11 cellular contexts compared by ENCODE assay signal in genomic region chr1:116433283-116434257, GRCh38.
DNase-seq lines count a peak whose midpoint lies in the region; ATAC-seq and TF ChIP-seq lines count a peak whose summit lies in the region.
"Had no signal": no experiment of that assay in that cellular context is flagged by ENCODE, and none has a peak within 500 bp of the region (broad histone marks: within the 10 kb centered on the region; RNA-seq: fewer than 3 reads in every experiment).

No MANE protein-coding gene starts in this region.

- peaks cover 19% of the 10 kb centered on the region for H3F3A ChIP-seq in neural progenitor cell (ENCODE audit: low read depth)

- H3K9me3 ChIP-seq in BE2C, result no peaks in the 10 kb centered on the region
- H3K9me3 ChIP-seq in neural progenitor cell (ENCODE audit: low read depth), result no peaks in the 10 kb centered on the region

- TF ChIP-seq CTCF in BE2C (IDR thresholded peaks at IDR 0.05; ENCODE audit: low read depth, low read length) (no peak), fibroblast of pulmonary artery (IDR thresholded peaks at IDR 0.05; ENCODE audit: low read length, missing control alignments) (no peak), neural progenitor cell (IDR thresholded peaks at IDR 0.05) (no peak)

- H3K27ac Mint-ChIP-seq in neural progenitor cell, result no peak overlapping the region
- H3K27ac Mint-ChIP-seq: activated T-helper 17 cell treated with anti-CD3 and anti-CD28 coated beads, Interleukin-2, amount 50 U/mL, for 72 hours; B cell had no signal

- H3K4me3 ChIP-seq in BE2C (ENCODE audit: low read depth, low read length) (no peak overlapping the region), fibroblast of pulmonary artery (replicated peaks; ENCODE audit: low read depth, low read length) (no peak overlapping the region), neural progenitor cell (no peak overlapping the region)

- peak overlapping the region; percentile 95 for H2AFZ ChIP-seq in neural progenitor cell (replicated peaks)

- H3K4me2 ChIP-seq in neural progenitor cell, result peak overlapping the region; percentile 31

- no peak overlapping the region for H3K27ac ChIP-seq in neural progenitor cell

- H3K79me2 ChIP-seq in neural progenitor cell (ENCODE audit: low read depth), result no peaks in the 10 kb centered on the region

- no peaks in the 10 kb centered on the region for H3K9me3 Mint-ChIP-seq in neural progenitor cell
- H3K9me3 Mint-ChIP-seq: activated T-helper 17 cell treated with anti-CD3 and anti-CD28 coated beads, Interleukin-2, amount 50 U/mL, for 72 hours had no signal

- H3K27me3 ChIP-seq in BE2C, result no peaks in the 10 kb centered on the region
- H3K27me3 ChIP-seq in neural progenitor cell, result no peaks in the 10 kb centered on the region

- H3K9ac ChIP-seq in neural progenitor cell, result no peak overlapping the region

- H3K4me3 Mint-ChIP-seq in neural progenitor cell, result no peak overlapping the region
- H3K4me3 Mint-ChIP-seq: activated T-helper 17 cell treated with anti-CD3 and anti-CD28 coated beads, Interleukin-2, amount 50 U/mL, for 72 hours; B cell had no signal

- peak; percentile 54 for DNase-seq in BE2C
- peak; percentile 24 for DNase-seq in NCI-H69 (lab: John Stamatoyannopoulos, UW)
- peak; percentile 21 for DNase-seq in fibroblast of pulmonary artery (ENCODE audit: low read depth)
- DNase-seq in neural progenitor cell (ENCODE audit: low spot score), result peak; percentile 64
- no peak for DNase-seq in dedifferentiated amniotic fluid mesenchymal stem cell (ENCODE audit: extremely low spot score)

- ATAC-seq in HG03159 (IDR thresholded peaks at IDR 0.05; ENCODE audit: unreplicated experiment) (no peak), HG03025 (IDR thresholded peaks at IDR 0.05; ENCODE audit: low FRiP score, unreplicated experiment) (no peak), GM19452 (IDR thresholded peaks at IDR 0.05; ENCODE audit: unreplicated experiment) (no peak)
- ATAC-seq: activated T-helper 17 cell treated with anti-CD3 and anti-CD28 coated beads, Interleukin-2, amount 50 U/mL, for 72 hours; Panc1 had no signal

- peaks cover 17% of the 10 kb centered on the region for H3K4me1 ChIP-seq in BE2C
- H3K4me1 ChIP-seq in neural progenitor cell, result peaks cover 5% of the 10 kb centered on the region

- no peaks in the 10 kb centered on the region for H3K36me3 Mint-ChIP-seq in neural progenitor cell

- H4K20me1 ChIP-seq in neural progenitor cell (ENCODE audit: low read depth), result no peaks in the 10 kb centered on the region

- H3K36me3 ChIP-seq in BE2C (no peaks in the 10 kb centered on the region), neural progenitor cell (no peaks in the 10 kb centered on the region)

- H3K4me1 Mint-ChIP-seq in neural progenitor cell, result no peaks in the 10 kb centered on the region
- H3K4me1 Mint-ChIP-seq: activated T-helper 17 cell treated with anti-CD3 and anti-CD28 coated beads, Interleukin-2, amount 50 U/mL, for 72 hours; B cell had no signal

- H3K27me3 Mint-ChIP-seq in neural progenitor cell (ENCODE audit: insufficient read depth, low read depth), result peaks cover 3% of the 10 kb centered on the region
- H3K27me3 Mint-ChIP-seq: B cell had no signal
